ENCODE assay signal across 9 cellular contexts in the genomic region with DNA sequence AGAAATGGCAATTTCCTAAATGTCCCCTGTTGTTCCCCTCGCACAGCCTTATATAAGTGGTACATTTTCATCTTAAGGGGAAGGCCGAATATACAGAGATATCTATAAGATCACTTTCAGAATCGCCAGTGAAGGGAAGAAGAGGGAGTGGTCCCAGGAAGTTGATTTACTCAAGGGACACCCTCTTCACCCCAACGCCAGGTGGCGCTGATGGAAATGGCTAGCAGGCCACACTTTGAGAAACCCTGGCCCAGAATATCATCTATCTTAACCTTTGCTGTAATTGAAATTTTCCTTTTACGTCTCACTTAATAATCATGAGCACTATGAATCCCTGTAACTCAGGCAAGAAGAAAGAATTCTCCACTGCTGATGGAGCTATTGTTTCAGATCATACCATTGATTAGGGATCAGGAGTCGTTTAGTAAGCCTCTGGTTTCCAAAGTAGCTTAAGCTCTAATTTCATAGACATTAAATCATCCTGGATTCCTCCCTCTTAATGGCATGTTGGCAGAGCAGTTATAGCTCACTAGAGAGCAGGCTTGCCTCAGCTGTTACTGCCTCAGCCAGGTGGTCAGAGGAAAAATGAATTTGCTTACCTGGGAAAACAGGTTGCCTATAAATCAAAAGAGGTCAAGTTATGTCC.
A peak's percentile ranks its signal among the peaks of the same experiment; 100 is the strongest.
DNase-seq lines count a peak whose midpoint lies in the region; ATAC-seq, FAIRE-seq and TF ChIP-seq lines count a peak whose summit lies in the region.
"Had no signal": no experiment of that assay in that cellular context is flagged by ENCODE, and none has a peak within 500 bp of the region (broad histone marks: within the 10 kb centered on the region; RNA-seq: fewer than 3 reads in every experiment).

No MANE protein-coding gene starts in this region.

- no peak overlapping the region for H3K4me3 Mint-ChIP-seq in activated T-cell treated with anti-CD3 and anti-CD28 coated beads, Interleukin-2, amount 50 U/mL, for 72 hours
- H3K4me3 Mint-ChIP-seq: stimulated activated naive CD8-positive, alpha-beta T cell treated with anti-CD3 and anti-CD28 coated beads, Interleukin-15, Interleukin-2, amounts not matched to agents 100 ng/mL and 50 ng/mL, for 24 hours had no signal

- H3K27ac ChIP-seq in HepG2 (ENCODE audit: extremely low read length, insufficient read depth, low read length) = no peak overlapping the region
- H3K27ac ChIP-seq in gastroesophageal sphincter = no peak overlapping the region

- H3K36me3 ChIP-seq in HepG2 (replicated peaks in 1 of 2; ENCODE audit: control insufficient read depth in 1 of 2, insufficient read depth in 2 of 2, low read length in 2 of 2) (no peaks in the 10 kb centered on the region), gastroesophageal sphincter (no peaks in the 10 kb centered on the region)

- no peak overlapping the region for H2AFZ ChIP-seq in HepG2 (ENCODE audit: low read length)

- H3K4me2 ChIP-seq in HepG2 (ENCODE audit: low read depth, low read length) = no peak overlapping the region

- peak; percentile 66 for TF ChIP-seq CTCF in HepG2 (CRISPR knock-in tag; IDR thresholded peaks at IDR 0.05)
- peak in 1 of 4 experiments; percentile 18 for TF ChIP-seq CTCF in gastroesophageal sphincter (IDR thresholded peaks at IDR 0.05)

- TF ChIP-seq POLR2A in HepG2 (IDR thresholded peaks at IDR 0.05; ENCODE audit: insufficient read depth in 1 of 2, low read depth in 2 of 2, low read length in 2 of 2) (no peak), gastroesophageal sphincter (IDR thresholded peaks at IDR 0.05) (no peak)

- H3K36me3 Mint-ChIP-seq in activated T-cell treated with anti-CD3 and anti-CD28 coated beads, Interleukin-2, amount 50 U/mL, for 72 hours (ENCODE audit: insufficient read depth in 2 of 2) = no peaks in the 10 kb centered on the region

- POLR2A ChIA-PET in HEK293T (lab: Yijun Ruan, JAX) (no interaction called here), HepG2 (lab: Yijun Ruan, JAX) (no interaction called here)

- intact Hi-C loops in HepG2 (cut with micrococcal nuclease; ENCODE audit: unreplicated experiment) = loop anchor here (1.0 kb wide), 1 partner anchor 226 kb away; no protein-coding TSS in a partner anchor

- H3K4me3 ChIP-seq in HepG2 (replicated peaks in 1 of 3; ENCODE audit: insufficient read depth in 1 of 3, low read depth in 2 of 3, low read length in 3 of 3) (no peak overlapping the region), gastroesophageal sphincter (no peak overlapping the region)

- H3K27me3 Mint-ChIP-seq in activated T-cell treated with anti-CD3 and anti-CD28 coated beads, Interleukin-2, amount 50 U/mL, for 72 hours (ENCODE audit: low read depth) = no peaks in the 10 kb centered on the region
- H3K27me3 Mint-ChIP-seq: stimulated activated naive CD8-positive, alpha-beta T cell treated with anti-CD3 and anti-CD28 coated beads, Interleukin-15, Interleukin-2, amounts not matched to agents 100 ng/mL and 50 ng/mL, for 24 hours had no signal

- BruUV-seq in HepG2 (replicated peaks; lab: Mats Ljungman, UMichigan) = no TSS peak

- TF ChIP-seq RAD21 in HepG2 (CRISPR knock-in tag; IDR thresholded peaks at IDR 0.05) = 0 out of 2 replicates have a peak, but pooled peaks have one; percentile 18

- no peaks in the 10 kb centered on the region for H3K4me1 Mint-ChIP-seq in activated T-cell treated with anti-CD3 and anti-CD28 coated beads, Interleukin-2, amount 50 U/mL, for 72 hours (ENCODE audit: low read depth)

- in situ Hi-C loops in HepG2 (cut with HindIII; ENCODE audit: extremely low pct_ligation_motif_present, low pct_unique_long_range_greater_than_20kb) = loop anchor here (10.0 kb wide), 1 partner anchor 223 kb away; no protein-coding TSS in a partner anchor

- H3K27me3 ChIP-seq in HepG2 (ENCODE audit: control insufficient read depth in 1 of 2, insufficient read depth in 2 of 2, low read length in 2 of 2) (no peaks in the 10 kb centered on the region), gastroesophageal sphincter (no peaks in the 10 kb centered on the region)

- H3K4me1 ChIP-seq in HepG2 (ENCODE audit: insufficient read depth, low read length) (no peaks in the 10 kb centered on the region), gastroesophageal sphincter (no peaks in the 10 kb centered on the region)

- no peak for ATAC-seq in activated T-cell treated with anti-CD3 and anti-CD28 coated beads, Interleukin-2, amount 50 U/mL, for 72 hours (replicated peaks in 1 of 2)
- ATAC-seq in HepG2 (peak; percentile 89), gastroesophageal sphincter (no peak)

- no peaks in the 10 kb centered on the region for H4K20me1 ChIP-seq in HepG2 (ENCODE audit: insufficient read depth, low read length)

- no peak overlapping the region for H3K27ac Mint-ChIP-seq in activated T-cell treated with anti-CD3 and anti-CD28 coated beads, Interleukin-2, amount 50 U/mL, for 72 hours
- H3K27ac Mint-ChIP-seq: stimulated activated naive CD8-positive, alpha-beta T cell treated with anti-CD3 and anti-CD28 coated beads, Interleukin-15, Interleukin-2, amounts not matched to agents 100 ng/mL and 50 ng/mL, for 24 hours had no signal

- no peak for TF ChIP-seq EP300 in HepG2 (IDR thresholded peaks at IDR 0.05; ENCODE audit: low read depth in 2 of 2, low read length in 2 of 2)
- no peak for TF ChIP-seq EP300 in HepG2 (CRISPR knock-in tag; IDR thresholded peaks at IDR 0.05; ENCODE audit: borderline replicate concordance)
- no peak for TF ChIP-seq EP300 in gastroesophageal sphincter (IDR thresholded peaks at IDR 0.05)

- H3K79me2 ChIP-seq in HepG2 (ENCODE audit: insufficient read depth, low read length) = no peaks in the 10 kb centered on the region

- no peak overlapping the region for H3K9ac ChIP-seq in HepG2 (ENCODE audit: insufficient read depth, low read depth, low read length)

- peak; percentile 19 to 20 for DNase-seq in activated T-cell treated with anti-CD3 and anti-CD28 coated beads, Interleukin-2, amount 50 U/mL, for 72 hours
- DNase-seq in activated T-cell treated with anti-CD3 and anti-CD28 coated beads, Interleukin-2, amount 50 U/mL, for 1 hour = no peak
- DNase-seq in HEK293T (ENCODE audit: extremely low spot score) (peak; percentile 34), NCI-H1417 (lab: John Stamatoyannopoulos, UW) (peak; percentile 71 to 92 (median 75)), HepG2 (ENCODE audit: low spot score) (peak; percentile 32), NCI-H345 treated with DMSO at 0.1 percent for 48 hours (lab: John Stamatoyannopoulos, UW; ENCODE audit: unreplicated experiment) (no peak)
- peak; percentile 21 to 35 for DNase-seq in activated CD4-positive, alpha-beta T cell treated with anti-CD3 and anti-CD28 coated beads, Interleukin-2, amount 50 U/mL, for 48 hours

- FAIRE-seq in HepG2 (lab: Jason Lieb, UNC) = peak; percentile 12

- WGBS in HepG2 (ENCODE audit: low lambda C conversion rate) = 1% methylated on average over 7 of the region's 7 CpGs
- 44 to 80% methylated on average over 6 to 7 of the region's 7 CpGs for WGBS in gastroesophageal sphincter (ENCODE audit: low coverage in 1 of 2), 2 donors

- peaks cover 0 to 5% of the 10 kb centered on the region in 2 donors for H3K9me3 Mint-ChIP-seq in activated T-cell treated with anti-CD3 and anti-CD28 coated beads, Interleukin-2, amount 50 U/mL, for 72 hours
- H3K9me3 Mint-ChIP-seq: stimulated activated naive CD8-positive, alpha-beta T cell treated with anti-CD3 and anti-CD28 coated beads, Interleukin-15, Interleukin-2, amounts not matched to agents 100 ng/mL and 50 ng/mL, for 24 hours had no signal

- H3K9me3 ChIP-seq in HepG2 (ENCODE audit: low read length) (no peaks in the 10 kb centered on the region), gastroesophageal sphincter (no peaks in the 10 kb centered on the region)

- CTCF ChIA-PET in HEK293T (lab: Yijun Ruan, JAX) = interaction anchor here (0.7 to 3.0 kb wide), 4 partner anchors 9 to 576 kb away, joined by 3 to 29 read pairs (median 6); no protein-coding TSS in a partner anchor
- CTCF ChIA-PET in HepG2 (lab: Yijun Ruan, JAX; ENCODE audit: low intra/inter-chr PET ratio, low total read pairs) = interaction anchor here (2.1 kb wide), 1 partner anchor 227 kb away, joined by 32 read pairs; no protein-coding TSS in a partner anchor

TF ChIP-seq in HEK293T, 16 proteins besides CTCF, POLR2A, EP300 and RAD21:
- TF ChIP-seq FOXM1 (IDR thresholded peaks at IDR 0.05; ENCODE audit: borderline replicate concordance) = no peak
- TF ChIP-seq PKNOX1 (IDR thresholded peaks at IDR 0.05) = peak; percentile 79
TF ChIP-seq in HEK293T: peak in this region for 1.

TF ChIP-seq in HepG2, 621 proteins besides CTCF, POLR2A, EP300 and RAD21:
- TF ChIP-seq SMC3 (IDR thresholded peaks at IDR 0.05; ENCODE audit: low read length) = peak; percentile 71
- no peak for TF ChIP-seq HMG20B (CRISPR knock-in tag; conservative IDR thresholded peaks at IDR 0.05)
- TF ChIP-seq STAG1 (CRISPR knock-in tag; IDR thresholded peaks at IDR 0.05) = peak; percentile 47

Comparison
In these comparisons a context has a peak if more than half of its experiments do, and no peak if none do; other contexts are left out.
1. DNase-seq: peak in activated T-cell treated with anti-CD3 and anti-CD28 coated beads, Interleukin-2, amount 50 U/mL, for 72 hours (2 of 2), HEK293T (single experiment), NCI-H1417 (3 of 3), activated CD4-positive, alpha-beta T cell treated with anti-CD3 and anti-CD28 coated beads, Interleukin-2, amount 50 U/mL, for 48 hours (2 of 2) and HepG2 (single experiment); none in activated T-cell treated with anti-CD3 and anti-CD28 coated beads, Interleukin-2, amount 50 U/mL, for 1 hour (single experiment) and NCI-H345 treated with DMSO at 0.1 percent for 48 hours (single experiment).